In the genomic region with DNA sequence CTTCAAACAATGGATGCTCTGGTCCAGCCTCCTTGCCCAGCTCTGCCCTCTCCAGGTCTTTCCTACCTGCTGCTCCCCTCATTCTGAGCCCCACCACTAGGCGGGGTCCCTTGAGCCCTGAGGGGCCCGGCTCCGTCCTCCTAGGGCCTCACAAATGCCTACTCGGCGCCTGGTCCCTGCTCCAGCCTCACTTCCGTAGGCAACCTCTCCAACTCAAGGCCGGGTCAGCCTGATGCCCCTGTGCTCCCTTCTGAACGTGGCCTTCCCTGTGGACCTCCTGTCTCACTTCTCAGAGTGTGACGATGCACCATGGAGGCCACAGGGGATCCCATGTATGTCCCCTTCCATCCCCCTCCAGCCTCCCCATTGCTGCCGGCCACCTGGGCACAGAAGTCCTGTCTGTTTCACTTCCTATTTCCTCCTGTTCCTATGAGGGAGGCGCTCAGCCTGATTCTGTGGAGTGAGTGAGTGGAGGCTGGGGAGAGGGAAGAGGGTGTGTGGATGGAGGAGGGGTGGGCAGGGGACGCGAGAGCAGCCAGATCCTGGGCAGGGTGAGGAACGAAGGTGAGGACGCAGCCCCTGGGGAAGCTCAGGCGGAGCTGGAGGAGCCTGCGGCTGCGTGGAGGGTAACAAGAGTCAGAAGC, we compare ENCODE assay signal across 14 cellular contexts.
"Had no signal": no experiment of that assay in that cellular context is flagged by ENCODE, and none has a peak within 500 bp of the region (broad histone marks: within the 10 kb centered on the region; RNA-seq: fewer than 3 reads in every experiment).

No MANE protein-coding gene starts in this region.

- H3K9me3 ChIP-seq: left ventricle myocardium inferior, ovary, testis had no signal

- H3K27ac Mint-ChIP-seq: activated naive CD8-positive, alpha-beta T cell treated with anti-CD3 and anti-CD28 coated beads, Interleukin-2, amount 50 U/mL, for 24 hours; memory B cell; T-helper 1 cell treated with Interleukin-12 subunit alpha and Interleukin-12 subunit beta and Interleukin-4 antibody, amounts not matched to agents 30 μg/mL and 1 μg/mL, for 36 hours had no signal

- ATAC-seq: activated naive CD8-positive, alpha-beta T cell treated with anti-CD3 and anti-CD28 coated beads, Interleukin-2, amount 50 U/mL, for 24 hours; activated T-cell treated with anti-CD3 and anti-CD28 coated beads, Interleukin-2, amount 50 U/mL, for 4 hours; stimulated activated naive CD8-positive, alpha-beta T cell treated with anti-CD3 and anti-CD28 coated beads, Interleukin-15, amount 100 ng/mL, for 72 hours had no signal

- DNase-seq: activated CD4-positive, alpha-beta T cell treated with anti-CD3 and anti-CD28 coated beads, Interleukin-2, amount 50 U/mL, for 1 hour; activated CD4-positive, CD25-positive, alpha-beta regulatory T cell; activated gamma-delta T cell treated with Interleukin-2 at 50 U/mL for 16 hours; activated naive CD8-positive, alpha-beta T cell treated with anti-CD3 and anti-CD28 coated beads, Interleukin-2, amount 50 U/mL, for 24 hours; activated T-cell treated with anti-CD3 and anti-CD28 coated beads, Interleukin-2, amount 50 U/mL, for 4 hours; foreskin melanocyte; left ventricle myocardium inferior; ovary; stimulated activated CD4-positive, alpha-beta T cell treated with anti-CD3 and anti-CD28 coated beads, Interleukin-4, amount 100 ng/mL, for 1 hour; stimulated activated naive CD8-positive, alpha-beta T cell treated with anti-CD3 and anti-CD28 coated beads, Interleukin-15, amount 100 ng/mL, for 72 hours; testis had no signal

- H3K9me3 Mint-ChIP-seq: activated naive CD8-positive, alpha-beta T cell treated with anti-CD3 and anti-CD28 coated beads, Interleukin-2, amount 50 U/mL, for 24 hours; activated T-cell treated with anti-CD3 and anti-CD28 coated beads, Interleukin-2, amount 50 U/mL, for 4 hours; memory B cell; stimulated activated naive CD8-positive, alpha-beta T cell treated with anti-CD3 and anti-CD28 coated beads, Interleukin-15, amount 100 ng/mL, for 72 hours; T-helper 1 cell treated with Interleukin-12 subunit alpha and Interleukin-12 subunit beta and Interleukin-4 antibody, amounts not matched to agents 30 μg/mL and 1 μg/mL, for 36 hours had no signal

- H3K36me3 ChIP-seq: cardiac muscle cell, left ventricle myocardium inferior, ovary had no signal

- H3K27me3 ChIP-seq: cardiac muscle cell, ovary, testis had no signal

- H3K27ac ChIP-seq: cardiac muscle cell, left ventricle myocardium inferior, ovary, testis had no signal

- H3K4me1 Mint-ChIP-seq: activated naive CD8-positive, alpha-beta T cell treated with anti-CD3 and anti-CD28 coated beads, Interleukin-2, amount 50 U/mL, for 24 hours; stimulated activated naive CD8-positive, alpha-beta T cell treated with anti-CD3 and anti-CD28 coated beads, Interleukin-15, amount 100 ng/mL, for 72 hours had no signal

- H3K4me3 Mint-ChIP-seq: activated naive CD8-positive, alpha-beta T cell treated with anti-CD3 and anti-CD28 coated beads, Interleukin-2, amount 50 U/mL, for 24 hours; activated T-cell treated with anti-CD3 and anti-CD28 coated beads, Interleukin-2, amount 50 U/mL, for 4 hours; memory B cell; stimulated activated naive CD8-positive, alpha-beta T cell treated with anti-CD3 and anti-CD28 coated beads, Interleukin-15, amount 100 ng/mL, for 72 hours; T-helper 1 cell treated with Interleukin-12 subunit alpha and Interleukin-12 subunit beta and Interleukin-4 antibody, amounts not matched to agents 30 μg/mL and 1 μg/mL, for 36 hours had no signal

- H3K4me1 ChIP-seq: left ventricle myocardium inferior, testis had no signal

- H3K36me3 Mint-ChIP-seq: memory B cell had no signal

- H3K4me3 ChIP-seq: cardiac muscle cell, left ventricle myocardium inferior, ovary, testis had no signal
